ENCODE assay signal across 21 cellular contexts in the genomic region with DNA sequence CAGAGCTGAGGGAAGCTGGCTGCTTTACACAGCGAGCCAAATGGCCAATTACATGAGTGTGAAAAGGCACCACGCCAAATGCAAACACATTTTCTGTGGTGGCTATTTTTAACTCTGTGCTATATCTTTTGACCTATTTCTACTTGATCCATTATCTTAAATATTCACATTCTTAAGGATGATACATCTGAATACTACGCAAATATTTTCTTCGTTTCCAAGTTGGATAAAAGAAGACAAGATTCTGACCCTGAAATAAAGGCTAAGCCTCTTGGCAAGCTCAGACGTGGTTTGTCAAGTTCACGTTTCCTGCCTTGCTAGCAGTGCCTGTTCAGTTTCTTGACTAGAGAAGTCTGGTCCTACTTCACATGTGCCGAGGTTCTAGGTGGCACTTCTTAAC.
A peak's percentile ranks its signal among the peaks of the same experiment; 100 is the strongest.
DNase-seq lines count a peak whose midpoint lies in the region; ATAC-seq, FAIRE-seq and TF ChIP-seq lines count a peak whose summit lies in the region.
"Had no signal": no experiment of that assay in that cellular context is flagged by ENCODE, and none has a peak within 500 bp of the region (broad histone marks: within the 10 kb centered on the region; RNA-seq: fewer than 3 reads in every experiment).

No MANE protein-coding gene starts in this region.

- no peaks in the 10 kb centered on the region for H3K4me1 Mint-ChIP-seq in HFFc6 (ENCODE audit: low read depth)
- peaks cover 11% of the 10 kb centered on the region for H3K4me1 Mint-ChIP-seq in astrocyte (ENCODE audit: low read depth, unreplicated experiment)
- no peaks in the 10 kb centered on the region for H3K4me1 Mint-ChIP-seq in natural killer cell treated with Interleukin-12 subunit alpha and Interleukin-12 subunit beta and Interleukin-15 and Interleukin-18, amount 100 ng/mL, for 72 hours (ENCODE audit: low read depth in 2 of 2)

- DNase-seq in A172 (ENCODE audit: low spot score) (peak; percentile 75), HFFc6 (peak; percentile 0), astrocyte (ENCODE audit: low read depth) (peak; percentile 88), glomerular visceral epithelial cell (ENCODE audit: extremely low spot score) (peak; percentile 9), dedifferentiated amniotic fluid mesenchymal stem cell (ENCODE audit: extremely low spot score) (no peak), Peyer's patch (no peak)
- no peak for DNase-seq in natural killer cell treated with Interleukin-12 subunit alpha and Interleukin-12 subunit beta and Interleukin-15 and Interleukin-18, amount 100 ng/mL, for 72 hours (ENCODE audit: low spot score)
- no peak for DNase-seq in stimulated activated CD4-positive, alpha-beta T cell treated with anti-CD3 and anti-CD28 coated beads, Interleukin-2, amount 100 ng/mL, for 24 hours
- DNase-seq: ACHN; activated naive CD4-positive, alpha-beta T cell treated with anti-CD3 and anti-CD28 coated beads, Interleukin-2, amount 50 U/mL, for 16 hours; activated T-cell treated with anti-CD3 and anti-CD28 coated beads, Interleukin-2, amount 50 U/mL, for 24 hours; COR-L47; effector memory CD4-positive, alpha-beta T cell; gastrocnemius medialis; GF-D8; MV-4-11; NCI-H2081 treated with DMSO at 0.1 percent for 48 hours; NCI-H774; nephron progenitor cell had no signal

- H3K27ac ChIP-seq in astrocyte (ENCODE audit: low read depth, low read length) = no peak overlapping the region
- H3K27ac ChIP-seq in Peyer's patch = no peak overlapping the region
- H3K27ac ChIP-seq: gastrocnemius medialis had no signal

- no peaks in the 10 kb centered on the region for H3K79me2 ChIP-seq in astrocyte (ENCODE audit: insufficient read depth, low read length)

- H3K27me3 Mint-ChIP-seq in HFFc6 (ENCODE audit: insufficient read depth) (no peaks in the 10 kb centered on the region; the same call in 1 of the 2 replicates), astrocyte (ENCODE audit: low read depth, unreplicated experiment) (no peaks in the 10 kb centered on the region)
- no peaks in the 10 kb centered on the region for H3K27me3 Mint-ChIP-seq in natural killer cell treated with Interleukin-12 subunit alpha and Interleukin-12 subunit beta and Interleukin-15 and Interleukin-18, amount 100 ng/mL, for 72 hours
- H3K27me3 Mint-ChIP-seq: activated T-cell treated with anti-CD3 and anti-CD28 coated beads, Interleukin-2, amount 50 U/mL, for 24 hours had no signal

- no peak for ATAC-seq in natural killer cell treated with Interleukin-12 subunit alpha and Interleukin-12 subunit beta and Interleukin-15 and Interleukin-18, amount 100 ng/mL, for 72 hours
- ATAC-seq: gastrocnemius medialis had no signal

- no peaks in the 10 kb centered on the region for H3K36me3 Mint-ChIP-seq in HFFc6 (ENCODE audit: low read depth)
- no peaks in the 10 kb centered on the region for H3K36me3 Mint-ChIP-seq in astrocyte (ENCODE audit: low read depth, unreplicated experiment)
- no peaks in the 10 kb centered on the region for H3K36me3 Mint-ChIP-seq in natural killer cell treated with Interleukin-12 subunit alpha and Interleukin-12 subunit beta and Interleukin-15 and Interleukin-18, amount 100 ng/mL, for 72 hours

- H3K9ac ChIP-seq in astrocyte (ENCODE audit: low read length) = no peak overlapping the region

- H3K36me3 ChIP-seq in astrocyte (ENCODE audit: insufficient read depth, low read length) (no peaks in the 10 kb centered on the region), Peyer's patch (no peaks in the 10 kb centered on the region)
- H3K36me3 ChIP-seq: gastrocnemius medialis, HAP-1 had no signal

- no peak for FAIRE-seq in astrocyte (lab: Jason Lieb, UNC)
- FAIRE-seq: RCC 7860 had no signal

- no peak for TF ChIP-seq CTCF in HFFc6 (IDR thresholded peaks at IDR 0.05)
- no peak for TF ChIP-seq CTCF in astrocyte (IDR thresholded peaks at IDR 0.05; ENCODE audit: insufficient read depth, low read depth, low read length)
- no peak for TF ChIP-seq CTCF in Peyer's patch (IDR thresholded peaks at IDR 0.05)

- H3K27ac Mint-ChIP-seq in HFFc6 = no peak overlapping the region
- H3K27ac Mint-ChIP-seq in astrocyte (ENCODE audit: unreplicated experiment) = no peak overlapping the region
- H3K27ac Mint-ChIP-seq in natural killer cell treated with Interleukin-12 subunit alpha and Interleukin-12 subunit beta and Interleukin-15 and Interleukin-18, amount 100 ng/mL, for 72 hours = no peak overlapping the region
- H3K27ac Mint-ChIP-seq: activated T-cell treated with anti-CD3 and anti-CD28 coated beads, Interleukin-2, amount 50 U/mL, for 24 hours; nephron progenitor cell had no signal

- H3K4me2 ChIP-seq in astrocyte (ENCODE audit: low read length) = no peak overlapping the region

- no peaks in the 10 kb centered on the region for H3K4me1 ChIP-seq in astrocyte (ENCODE audit: insufficient read depth, low read length)
- no peaks in the 10 kb centered on the region for H3K4me1 ChIP-seq in Peyer's patch
- H3K4me1 ChIP-seq: gastrocnemius medialis, HAP-1 had no signal

- H2AFZ ChIP-seq in astrocyte (ENCODE audit: low read depth, low read length) = no peak overlapping the region

- no peaks in the 10 kb centered on the region for H4K20me1 ChIP-seq in astrocyte (ENCODE audit: insufficient read depth, low read length)

- H3K9me3 ChIP-seq in astrocyte (ENCODE audit: insufficient read depth, low read depth, low read length) (no peaks in the 10 kb centered on the region), Peyer's patch (no peaks in the 10 kb centered on the region)
- H3K9me3 ChIP-seq: gastrocnemius medialis, HAP-1 had no signal

- H3K4me3 ChIP-seq in astrocyte (ENCODE audit: insufficient read depth, low read depth, low read length) = no peak overlapping the region
- H3K4me3 ChIP-seq in Peyer's patch = no peak overlapping the region
- H3K4me3 ChIP-seq: gastrocnemius medialis, HAP-1 had no signal

- H3K4me3 Mint-ChIP-seq in HFFc6 (no peak overlapping the region), astrocyte (ENCODE audit: unreplicated experiment) (no peak overlapping the region)
- H3K4me3 Mint-ChIP-seq in natural killer cell treated with Interleukin-12 subunit alpha and Interleukin-12 subunit beta and Interleukin-15 and Interleukin-18, amount 100 ng/mL, for 72 hours = no peak overlapping the region
- H3K4me3 Mint-ChIP-seq: activated T-cell treated with anti-CD3 and anti-CD28 coated beads, Interleukin-2, amount 50 U/mL, for 24 hours; nephron progenitor cell had no signal

- peaks cover 27% of the 10 kb centered on the region for H3K9me3 Mint-ChIP-seq in HFFc6
- no peaks in the 10 kb centered on the region for H3K9me3 Mint-ChIP-seq in astrocyte (ENCODE audit: unreplicated experiment)
- H3K9me3 Mint-ChIP-seq in natural killer cell treated with Interleukin-12 subunit alpha and Interleukin-12 subunit beta and Interleukin-15 and Interleukin-18, amount 100 ng/mL, for 72 hours = peaks cover 13% of the 10 kb centered on the region
- H3K9me3 Mint-ChIP-seq: nephron progenitor cell had no signal

- TF ChIP-seq POLR2A in Peyer's patch (IDR thresholded peaks at IDR 0.05) = no peak

- no peaks in the 10 kb centered on the region for H3K27me3 ChIP-seq in astrocyte (ENCODE audit: insufficient read depth, low read length)
- H3K27me3 ChIP-seq in Peyer's patch = no peaks in the 10 kb centered on the region
- H3K27me3 ChIP-seq: gastrocnemius medialis had no signal

Comparison
In these comparisons a context has a peak if more than half of its experiments do, and no peak if none do; other contexts are left out.
1. DNase-seq: peak in A172 (single experiment), HFFc6 (single experiment), astrocyte (single experiment) and glomerular visceral epithelial cell (single experiment); none in dedifferentiated amniotic fluid mesenchymal stem cell (single experiment), natural killer cell treated with Interleukin-12 subunit alpha and Interleukin-12 subunit beta and Interleukin-15 and Interleukin-18, amount 100 ng/mL, for 72 hours (single experiment), stimulated activated CD4-positive, alpha-beta T cell treated with anti-CD3 and anti-CD28 coated beads, Interleukin-2, amount 100 ng/mL, for 24 hours (0 of 2) and Peyer's patch (0 of 3).